In genomic region chr1:212595787-212596714, GRCh38 we compare ENCODE assay signal across 8 cellular contexts. TPM values are rescaled to one million over a fixed set of nuclear protein-coding genes. Genes with fewer than 3 reads are reported as not detected.
DNase-seq lines count a peak whose midpoint lies in the region; ATAC-seq and TF ChIP-seq lines count a peak whose summit lies in the region.

No MANE protein-coding gene starts in this region.

- peak overlapping the region; percentile 93 for H3K27ac ChIP-seq in osteoblast (ENCODE audit: low read depth, low read length)

- H3K4me3 ChIP-seq in WI38 (ENCODE audit: low read depth, low read length) (peak overlapping the region; percentile 34), epithelial cell of proximal tubule (ENCODE audit: low read depth, low read length) (peak overlapping the region; percentile 13), osteoblast (ENCODE audit: insufficient read depth, low read length) (peak overlapping the region; percentile 50)

- peak overlapping the region; percentile 75 for H3K4me2 ChIP-seq in osteoblast (ENCODE audit: insufficient read depth, low read length)

- H3K27me3 ChIP-seq in osteoblast (ENCODE audit: insufficient read depth, low read length): peaks cover 34% of the 10 kb centered on the region

- H3K4me1 ChIP-seq in osteoblast (ENCODE audit: insufficient read depth, low read length): peaks cover 20% of the 10 kb centered on the region

- TF ChIP-seq RAD21 in Ishikawa (IDR thresholded peaks at IDR 0.05; ENCODE audit: low read depth): peak; percentile 60

- H2AFZ ChIP-seq in osteoblast (ENCODE audit: low read length): peak overlapping the region; percentile 47

- no peaks in the 10 kb centered on the region for H4K20me1 ChIP-seq in osteoblast (ENCODE audit: insufficient read depth, low read length)

- no peaks in the 10 kb centered on the region for H3K36me3 ChIP-seq in osteoblast (ENCODE audit: insufficient read depth, low read length)

- peak; percentile 94 for ATAC-seq in GM21786 (IDR thresholded peaks at IDR 0.05; ENCODE audit: unreplicated experiment)

- DNase-seq in NCI-H2171 treated with DMSO at 0.1 percent for 48 hours (lab: John Stamatoyannopoulos, UW) (peak; percentile 59), NCI-H2171 (lab: John Stamatoyannopoulos, UW) (no peak), epithelial cell of proximal tubule (ENCODE audit: low read depth) (peak; percentile 98), osteoblast (ENCODE audit: insufficient read length, low spot score, missing footprints) (peak; percentile 88), NCI-H524 treated with DMSO at 0.1 percent for 48 hours (lab: John Stamatoyannopoulos, UW) (no peak)

- TF ChIP-seq EP300 in Ishikawa (IDR thresholded peaks at IDR 0.05; ENCODE audit: borderline replicate concordance): peak; percentile 76

- no peaks in the 10 kb centered on the region for H3K79me2 ChIP-seq in osteoblast (ENCODE audit: insufficient read depth, low read length)

- H3K9me3 ChIP-seq in osteoblast (ENCODE audit: low read depth, low read length): no peaks in the 10 kb centered on the region

- TF ChIP-seq CTCF in WI38 (IDR thresholded peaks at IDR 0.05; ENCODE audit: low read depth, low read length) (peak; percentile 68), epithelial cell of proximal tubule (conservative IDR thresholded peaks at IDR 0.05; ENCODE audit: low read depth, low read length) (peak; percentile 67), osteoblast (IDR thresholded peaks at IDR 0.05; ENCODE audit: extremely low read depth, low read depth, low read length) (peak; percentile 62)

TF ChIP-seq in Ishikawa, 13 proteins besides CTCF, POLR2A, EP300 and RAD21:
- TF ChIP-seq CREB1 (IDR thresholded peaks at IDR 0.05; ENCODE audit: low read depth) (no peak), TAF1 (IDR thresholded peaks at IDR 0.05; ENCODE audit: low read depth) (no peak), YY1 (IDR thresholded peaks at IDR 0.05; ENCODE audit: low read depth) (no peak), NFIC (IDR thresholded peaks at IDR 0.05) (peak; percentile 52; the same call in 1 of the 2 replicates), TEAD4 (IDR thresholded peaks at IDR 0.05) (peak; percentile 88), EGR1 (IDR thresholded peaks at IDR 0.05) (peak; percentile 36; the same call in 1 of the 2 replicates), USF1 (IDR thresholded peaks at IDR 0.05) (no peak), FOXM1 (IDR thresholded peaks at IDR 0.05; ENCODE audit: borderline replicate concordance, low read depth) (peak; percentile 77; the same call in 1 of the 2 replicates), CEBPB (IDR thresholded peaks at IDR 0.05) (no peak), ZBTB7A (IDR thresholded peaks at IDR 0.05; ENCODE audit: low read depth) (no peak), MAX (IDR thresholded peaks at IDR 0.05) (peak; percentile 61), REST (IDR thresholded peaks at IDR 0.05; ENCODE audit: low read depth) (no peak)

RNA-seq across cellular contexts. Expression of gene ATF3, which starts 12.5 kb away (rescaled TPM):
- total RNA-seq in epithelial cell of proximal tubule: 10.1 and 18.9 TPM in 2 replicates
- 3.2 and 3.6 TPM in 2 replicates for total RNA-seq in osteoblast

Comparison
In these comparisons a context has a peak if more than half of its experiments do, and no peak if none do; other contexts are left out.
1. DNase-seq: peak in NCI-H2171 treated with DMSO at 0.1 percent for 48 hours (single experiment), epithelial cell of proximal tubule (single experiment) and osteoblast (single experiment); none in NCI-H2171 (single experiment) and NCI-H524 treated with DMSO at 0.1 percent for 48 hours (single experiment).
2. Peak in every context shown above with its lines, with median percentiles within 50 percentile points of each other: H3K4me3 ChIP-seq and CTCF ChIP-seq.